In genomic region chr7:132815696-132816334, GRCh38 we compare ENCODE assay signal across 15 cellular contexts.
DNase-seq lines count a peak whose midpoint lies in the region; ATAC-seq and TF ChIP-seq lines count a peak whose summit lies in the region.
"Had no signal": no experiment of that assay in that cellular context is flagged by ENCODE, and none has a peak within 500 bp of the region (broad histone marks: within the 10 kb centered on the region; RNA-seq: fewer than 3 reads in every experiment).

No MANE protein-coding gene starts in this region.

- no peak overlapping the region for H4K5ac ChIP-seq in H9 (ENCODE audit: insufficient read length, low read depth, low read length)

- no peak overlapping the region for H2AK5ac ChIP-seq in H9 (ENCODE audit: insufficient read length, low read length)

- H3K36me3 ChIP-seq in A673 (ENCODE audit: insufficient read depth, low read length, poor library complexity, severe bottlenecking) (no peaks in the 10 kb centered on the region), iPS-18a (ENCODE audit: control insufficient read depth, low read depth, low read length) (no peaks in the 10 kb centered on the region)
- H3K36me3 ChIP-seq: suprapubic skin had no signal

- no CpG with 5 or more reads among the region's 6 CpGs for WGBS in H9 (ENCODE audit: extremely low coverage, insufficient read length, low lambda C conversion rate)

- peak overlapping the region in 2 of 3 experiments; percentile 8 to 88; a peak in 4 of 7 replicates for H3K27ac Mint-ChIP-seq in H9

- no peak overlapping the region for H2AFZ ChIP-seq in H9 (ENCODE audit: low read length)

- CTCF ChIA-PET in A673 (lab: Charles Lee) = no interaction called here

- no peak overlapping the region for H4K8ac ChIP-seq in H9 (replicated peaks; ENCODE audit: insufficient read length, low read depth, low read length)

- no peaks in the 10 kb centered on the region for H3K79me1 ChIP-seq in H9 (ENCODE audit: insufficient read depth, low read depth, low read length, poor library complexity, severe bottlenecking)

- H3K27me3 ChIP-seq in A673 (replicated peaks; ENCODE audit: insufficient read depth, low read depth, low read length, poor library complexity) (no peaks in the 10 kb centered on the region), H9 (ENCODE audit: insufficient read depth, low read length) (no peaks in the 10 kb centered on the region), iPS-18a (ENCODE audit: control insufficient read depth, insufficient read depth, low read length) (no peaks in the 10 kb centered on the region)
- H3K27me3 ChIP-seq: body of pancreas, suprapubic skin had no signal

- no peaks in the 10 kb centered on the region for H3K79me2 ChIP-seq in H9 (ENCODE audit: insufficient read depth, low read length)

- H3K36me3 Mint-ChIP-seq in H9 (ENCODE audit: insufficient read depth in 1 of 3, low read depth in 3 of 3) = peaks cover 0 to 10% (median 5%) of the 10 kb centered on the region in 3 experiments; a peak in 4 of 7 replicates

- no peak for TF ChIP-seq CTCF in A673 (conservative IDR thresholded peaks at IDR 0.05; ENCODE audit: low read depth, low read length)
- no peak for TF ChIP-seq CTCF in H9 (conservative IDR thresholded peaks at IDR 0.05)
- TF ChIP-seq CTCF in astrocyte of the cerebellum (IDR thresholded peaks at IDR 0.05; ENCODE audit: low read depth, low read length, missing control alignments) = no peak

- no peaks in the 10 kb centered on the region for H3K9me3 ChIP-seq in A673 (ENCODE audit: low read depth, low read length, poor library complexity, severe bottlenecking)
- H3K9me3 ChIP-seq in H9 (ENCODE audit: control insufficient read depth, low read depth, low read length) = no peaks in the 10 kb centered on the region
- H3K9me3 ChIP-seq in iPS-18a (ENCODE audit: control insufficient read depth, low read depth, low read length) = no peaks in the 10 kb centered on the region
- H3K9me3 ChIP-seq: body of pancreas, suprapubic skin had no signal

- no peaks in the 10 kb centered on the region for H4K20me1 ChIP-seq in H9 (ENCODE audit: control insufficient read depth, insufficient read depth, insufficient read length)

- no peak overlapping the region for H3K4ac ChIP-seq in H9 (ENCODE audit: low read depth, low read length)

- intact Hi-C loops in A673 (cut with micrococcal nuclease; ENCODE audit: unreplicated experiment) (no loop called here), sciatic nerve (cut with DNase I) (no loop called here)

- no peak overlapping the region for H3K4me3 Mint-ChIP-seq in H9

- H3K18ac ChIP-seq in H9 (ENCODE audit: insufficient read length, low read depth, low read length) = no peak overlapping the region

- POLR2A ChIA-PET in A673 (lab: Charles Lee; ENCODE audit: low non-redundant PET) = no interaction called here

- peaks cover 19 to 20% of the 10 kb centered on the region in 2 experiments for H3K4me1 Mint-ChIP-seq in H9

- peaks cover 0 to 3% of the 10 kb centered on the region in 2 experiments; a peak in 1 of 5 replicates for H3K9me3 Mint-ChIP-seq in H9

- no peaks in the 10 kb centered on the region for H3K23me2 ChIP-seq in H9 (ENCODE audit: insufficient read length, low read depth, low read length, poor library complexity, severe bottlenecking)

- H2BK20ac ChIP-seq in H9 (ENCODE audit: low read depth, low read length, poor library complexity, severe bottlenecking) = no peak overlapping the region

- H3K4me1 ChIP-seq in A673 (ENCODE audit: insufficient read depth, low read length, poor library complexity, severe bottlenecking) = peaks cover 13% of the 10 kb centered on the region
- no peaks in the 10 kb centered on the region; the same call in 1 of the 2 replicates for H3K4me1 ChIP-seq in H9 (ENCODE audit: insufficient read depth, low read length)
- H3K4me1 ChIP-seq in iPS-18a (ENCODE audit: control insufficient read depth, low read depth, low read length) = peaks cover 7% of the 10 kb centered on the region
- H3K4me1 ChIP-seq: suprapubic skin had no signal

- H3K27ac ChIP-seq in A673 (ENCODE audit: low read depth, low read length, poor library complexity, severe bottlenecking) (no peak overlapping the region), H9 (ENCODE audit: insufficient read length, low read depth, low read length) (no peak overlapping the region), iPS-18a (ENCODE audit: low read length) (no peak overlapping the region)
- H3K27ac ChIP-seq: body of pancreas, suprapubic skin, VCaP had no signal

- no peak for ATAC-seq in sciatic nerve
- ATAC-seq: body of pancreas, GM12878 had no signal

- in situ Hi-C loops in astrocyte of the cerebellum (cut with HindIII; ENCODE audit: low sequenced_read_pairs) = no loop called here

- no peak overlapping the region for H3K14ac ChIP-seq in H9 (ENCODE audit: insufficient read depth, low read length)

- DNase-seq in A673 (ENCODE audit: low spot score) (peak; percentile 45), H9 (no peak), astrocyte of the cerebellum (ENCODE audit: low read depth) (peak; percentile 8), DMS53 (lab: John Stamatoyannopoulos, UW) (no peak), NCI-H1092 treated with DMSO at 0.1 percent for 48 hours (lab: John Stamatoyannopoulos, UW) (no peak), sciatic nerve (ENCODE audit: low spot score) (no peak), AG08395 (ENCODE audit: low spot score) (no peak)
- DNase-seq: activated gamma-delta T cell treated with Interleukin-2 at 50 U/mL for 16 hours; body of pancreas; effector memory CD4-positive, alpha-beta T cell; islet precursor cell had no signal

- no peak overlapping the region for H2BK120ac ChIP-seq in H9 (ENCODE audit: low read depth, low read length, poor library complexity, severe bottlenecking)

- H2BK15ac ChIP-seq in H9 (ENCODE audit: low read depth, low read length) = no peak overlapping the region

- no peak overlapping the region for H2BK5ac ChIP-seq in H9 (ENCODE audit: insufficient read length, low read length)

- no peak overlapping the region for H3K23ac ChIP-seq in H9 (ENCODE audit: insufficient read length, low read depth, low read length)

- no peak overlapping the region for H3K56ac ChIP-seq in H9 (ENCODE audit: insufficient read length, low read depth, low read length)

- no TSS peak for BruUV-seq in A673 (replicated peaks; lab: Mats Ljungman, UMichigan)

- no peaks in the 10 kb centered on the region for H3K27me3 Mint-ChIP-seq in H9 (ENCODE audit: low read depth)

- H3K9ac ChIP-seq in H9 (ENCODE audit: extremely low read depth, insufficient read length, low read length) = no peak overlapping the region
- peak overlapping the region; percentile 21 for H3K9ac ChIP-seq in iPS-18a (ENCODE audit: low read length)

- H2BK12ac ChIP-seq in H9 (ENCODE audit: insufficient read length, low read depth, low read length) = no peak overlapping the region

- no peak overlapping the region for H3T11ph ChIP-seq in H9 (ENCODE audit: low read length)

- no peak overlapping the region for H3K4me2 ChIP-seq in H9 (ENCODE audit: insufficient read depth, insufficient read length, low read length)

- H4K91ac ChIP-seq in H9 (ENCODE audit: insufficient read length, low read depth, low read length) = no peak overlapping the region

- no peak overlapping the region for H3K4me3 ChIP-seq in A673 (ENCODE audit: low read depth, low read length, poor library complexity, severe bottlenecking)
- H3K4me3 ChIP-seq in astrocyte of the cerebellum (ENCODE audit: low read depth, low read length) = no peak overlapping the region
- no peak overlapping the region for H3K4me3 ChIP-seq in iPS-18a (ENCODE audit: low read length)
- H3K4me3 ChIP-seq: body of pancreas, GM12878, suprapubic skin had no signal

Comparison
In these comparisons a context has a peak if more than half of its experiments do, and no peak if none do; other contexts are left out.
1. DNase-seq: peak in A673 (single experiment) and astrocyte of the cerebellum (single experiment); none in H9 (single experiment), DMS53 (single experiment), NCI-H1092 treated with DMSO at 0.1 percent for 48 hours (single experiment), sciatic nerve (single experiment) and AG08395 (single experiment).